1 cellular context compared by ENCODE assay signal in genomic region chr5:75717082-75717922, GRCh38.
TF ChIP-seq lines count a peak whose summit lies in the region.

POC5 (minus strand) TSS chr5:75717437; CDS start chr5:75712937, 4,500 bp downstream.

TF ChIP-seq in HEK293, 187 proteins besides CTCF, POLR2A, EP300 and RAD21 (continued from another document and continues in another):
- TF ChIP-seq ZNF580 (tag by site-specific recombination; IDR thresholded peaks at IDR 0.05) (peak; percentile 90), ZXDB (tag by site-specific recombination; IDR thresholded peaks at IDR 0.05) (peak; percentile 91), KLF17 (tag by site-specific recombination; IDR thresholded peaks at IDR 0.05) (peak; percentile 75), SETDB1 (IDR thresholded peaks at IDR 0.05; ENCODE audit: insufficient read length, low read length) (peak; percentile 58), IKZF3 (tag by site-specific recombination; IDR thresholded peaks at IDR 0.05) (peak; percentile 54; the same call in 1 of the 2 replicates), PRDM10 (tag by site-specific recombination; IDR thresholded peaks at IDR 0.05) (peak; percentile 38; the same call in 1 of the 2 replicates), ZFP37 (tag by site-specific recombination; IDR thresholded peaks at IDR 0.05) (peak; percentile 91), KLF10 (tag by site-specific recombination; IDR thresholded peaks at IDR 0.05) (peak; percentile 78), ZNF777 (tag by site-specific recombination; IDR thresholded peaks at IDR 0.05; ENCODE audit: borderline replicate concordance) (no peak; the same call in 1 of the 2 replicates), ZNF629 (tag by site-specific recombination; IDR thresholded peaks at IDR 0.05) (peak; percentile 72), ZBTB26 (tag by site-specific recombination; optimal IDR thresholded peaks at IDR 0.05) (peak; percentile 40), SP7 (tag by site-specific recombination; IDR thresholded peaks at IDR 0.05) (peak; percentile 85), ZNF610 (tag by site-specific recombination; IDR thresholded peaks at IDR 0.05; ENCODE audit: borderline replicate concordance) (0 out of 2 replicates have a peak, but pooled peaks have one; percentile 73), ZNF174 (tag by site-specific recombination; IDR thresholded peaks at IDR 0.05) (no peak), WT1 (tag by site-specific recombination; IDR thresholded peaks at IDR 0.05) (peak; percentile 34), PATZ1 (tag by site-specific recombination; IDR thresholded peaks at IDR 0.05) (peak; percentile 68), KLF8 (tag by site-specific recombination; IDR thresholded peaks at IDR 0.05) (peak; percentile 61), ZNF658 (tag by site-specific recombination; IDR thresholded peaks at IDR 0.05) (no peak), ZNF623 (tag by site-specific recombination; IDR thresholded peaks at IDR 0.05) (no peak), KLF16 (tag by site-specific recombination; IDR thresholded peaks at IDR 0.05) (peak; percentile 73), ZNF704 (tag by site-specific recombination; IDR thresholded peaks at IDR 0.05) (no peak), ZSCAN4 (tag by site-specific recombination; IDR thresholded peaks at IDR 0.05) (no peak), ZBTB44 (tag by site-specific recombination; IDR thresholded peaks at IDR 0.05) (peak; percentile 96), ZBTB48 (tag by site-specific recombination; IDR thresholded peaks at IDR 0.05) (peak; percentile 76; the same call in 1 of the 2 replicates), ZSCAN5A (tag by site-specific recombination; IDR thresholded peaks at IDR 0.05) (peak; percentile 77; the same call in 1 of the 2 replicates), SCRT2 (tag by site-specific recombination; IDR thresholded peaks at IDR 0.05) (peak; percentile 95), SCRT1 (tag by site-specific recombination; IDR thresholded peaks at IDR 0.05; ENCODE audit: borderline replicate concordance) (peak; percentile 79), ZNF214 (tag by site-specific recombination; IDR thresholded peaks at IDR 0.05; ENCODE audit: borderline replicate concordance) (no peak), FEZF1 (tag by site-specific recombination; IDR thresholded peaks at IDR 0.05) (no peak), KLF9 (tag by site-specific recombination; IDR thresholded peaks at IDR 0.05; ENCODE audit: low read depth) (peak; percentile 91), GLIS2 (tag by site-specific recombination; IDR thresholded peaks at IDR 0.05) (peak; percentile 22; the same call in 1 of the 2 replicates), ZNF791 (tag by site-specific recombination; IDR thresholded peaks at IDR 0.05) (no peak), ZNF423 (tag by site-specific recombination; IDR thresholded peaks at IDR 0.05) (no peak), ZNF24 (tag by site-specific recombination; IDR thresholded peaks at IDR 0.05) (peak; percentile 76; the same call in 1 of the 2 replicates), ZNF2 (tag by site-specific recombination; IDR thresholded peaks at IDR 0.05) (peak; percentile 90), ZNF600 (tag by site-specific recombination; IDR thresholded peaks at IDR 0.05) (peak; percentile 95), OVOL3 (tag by site-specific recombination; IDR thresholded peaks at IDR 0.05) (peak; percentile 71; the same call in 1 of the 2 replicates), ZNF792 (tag by site-specific recombination; IDR thresholded peaks at IDR 0.05) (no peak), ZNF366 (tag by site-specific recombination; conservative IDR thresholded peaks at IDR 0.05) (peak; percentile 93), ZFP41 (tag by site-specific recombination; IDR thresholded peaks at IDR 0.05; ENCODE audit: borderline replicate concordance) (no peak), ZNF175 (tag by site-specific recombination; IDR thresholded peaks at IDR 0.05) (no peak), ZNF394 (tag by site-specific recombination; IDR thresholded peaks at IDR 0.05; ENCODE audit: borderline replicate concordance) (peak; percentile 32; the same call in 1 of the 2 replicates), ZBTB21 (tag by site-specific recombination; IDR thresholded peaks at IDR 0.05) (0 out of 2 replicates have a peak, but pooled peaks have one; percentile 29), ZNF341 (tag by site-specific recombination; IDR thresholded peaks at IDR 0.05; ENCODE audit: low read depth) (peak; percentile 100), ZEB2 (tag by site-specific recombination; IDR thresholded peaks at IDR 0.05) (peak; percentile 71; the same call in 1 of the 2 replicates), MZF1 (tag by site-specific recombination; IDR thresholded peaks at IDR 0.05; ENCODE audit: borderline replicate concordance) (peak; percentile 75; the same call in 1 of the 2 replicates), ZSCAN30 (tag by site-specific recombination; IDR thresholded peaks at IDR 0.05) (0 out of 2 replicates have a peak, but pooled peaks have one; percentile 37)
